ENCODE assay signal across 12 cellular contexts in the genomic region with DNA sequence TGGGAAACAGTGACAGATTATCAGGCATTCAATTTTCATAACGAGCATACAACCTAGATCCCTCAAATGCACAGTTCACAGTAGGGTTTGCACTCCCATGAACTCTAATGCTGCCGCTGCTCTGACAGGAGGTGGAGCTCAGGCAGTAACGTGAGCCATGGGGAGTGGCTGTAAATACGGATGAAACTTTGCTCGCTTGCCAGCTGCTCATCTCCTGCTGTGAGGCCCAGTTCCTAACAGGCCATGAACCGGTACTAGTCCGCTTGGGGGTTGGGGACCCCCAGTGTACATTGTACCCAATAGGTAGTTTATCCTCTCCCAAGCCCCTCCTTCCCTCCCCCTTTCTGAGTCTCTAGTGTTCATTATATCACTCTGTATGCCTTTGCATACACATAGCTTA.
DNase-seq lines count a peak whose midpoint lies in the region; ATAC-seq and TF ChIP-seq lines count a peak whose summit lies in the region.
"Had no signal": no experiment of that assay in that cellular context is flagged by ENCODE, and none has a peak within 500 bp of the region (broad histone marks: within the 10 kb centered on the region; RNA-seq: fewer than 3 reads in every experiment).

No MANE protein-coding gene starts in this region.

- H3T11ph ChIP-seq in H9 (ENCODE audit: low read length), result no peak overlapping the region

- no peak overlapping the region for H2BK20ac ChIP-seq in H9 (ENCODE audit: low read depth, low read length, poor library complexity, severe bottlenecking)

- H3K4me3 Mint-ChIP-seq in H9 (no peak overlapping the region), nephron progenitor cell (no peak overlapping the region)
- H3K4me3 Mint-ChIP-seq: CD4-positive, alpha-beta T cell; T-helper 2 cell treated with Interferon-gamma antibody and Interleukin-4, amounts not matched to agents 5 μg/mL and 100 μg/mL, for 36 hours had no signal

- H4K5ac ChIP-seq in H9 (ENCODE audit: insufficient read length, low read depth, low read length), result no peak overlapping the region

- H3K27ac ChIP-seq in H9 (ENCODE audit: insufficient read length, low read depth, low read length) (no peak overlapping the region), testis (no peak overlapping the region)

- H3K4me1 ChIP-seq in H9 (ENCODE audit: insufficient read depth, low read length) (no peaks in the 10 kb centered on the region), testis (no peaks in the 10 kb centered on the region)

- no peaks in the 10 kb centered on the region for H4K20me1 ChIP-seq in H9 (ENCODE audit: control insufficient read depth, insufficient read depth, insufficient read length)

- H2BK12ac ChIP-seq in H9 (ENCODE audit: insufficient read length, low read depth, low read length), result no peak overlapping the region

- H3K4me1 Mint-ChIP-seq in H9 (peaks cover 15 to 16% of the 10 kb centered on the region in 2 experiments), nephron progenitor cell (peaks cover 11% of the 10 kb centered on the region)

- no peak for ATAC-seq in HG03378 (IDR thresholded peaks at IDR 0.05; ENCODE audit: unreplicated experiment)
- ATAC-seq in HG02798 (IDR thresholded peaks at IDR 0.05; ENCODE audit: poor library complexity, unreplicated experiment), result no peak

- TF ChIP-seq POLR2A in testis (IDR thresholded peaks at IDR 0.05), result no peak

- H3K23ac ChIP-seq in H9 (ENCODE audit: insufficient read length, low read depth, low read length), result no peak overlapping the region

- no peaks in the 10 kb centered on the region for H3K36me3 ChIP-seq in testis (ENCODE audit: low read depth, missing control alignments)

- H4K8ac ChIP-seq in H9 (replicated peaks; ENCODE audit: insufficient read length, low read depth, low read length), result no peak overlapping the region

- H3K4me3 ChIP-seq in testis, result no peak overlapping the region

- no peak overlapping the region for H3K4me2 ChIP-seq in H9 (ENCODE audit: insufficient read depth, insufficient read length, low read length)

- no peak overlapping the region for H2AK5ac ChIP-seq in H9 (ENCODE audit: insufficient read length, low read length)

- no peak overlapping the region for H3K4ac ChIP-seq in H9 (ENCODE audit: low read depth, low read length)

- TF ChIP-seq CTCF in H9 (conservative IDR thresholded peaks at IDR 0.05), result no peak
- TF ChIP-seq CTCF in nephron progenitor cell (IDR thresholded peaks at IDR 0.05), result no peak
- TF ChIP-seq CTCF in testis (IDR thresholded peaks at IDR 0.05), result no peak

- H2BK15ac ChIP-seq in H9 (ENCODE audit: low read depth, low read length), result no peak overlapping the region

- H3K27me3 Mint-ChIP-seq in H9 (ENCODE audit: low read depth) (peaks cover 2% of the 10 kb centered on the region), nephron progenitor cell (ENCODE audit: low read depth, poor library complexity) (no peaks in the 10 kb centered on the region)
- H3K27me3 Mint-ChIP-seq: CD4-positive, alpha-beta T cell had no signal

- H2BK120ac ChIP-seq in H9 (ENCODE audit: low read depth, low read length, poor library complexity, severe bottlenecking), result no peak overlapping the region

- H3K79me1 ChIP-seq in H9 (ENCODE audit: insufficient read depth, low read depth, low read length, poor library complexity, severe bottlenecking), result no peaks in the 10 kb centered on the region

- no peak overlapping the region for H3K14ac ChIP-seq in H9 (ENCODE audit: insufficient read depth, low read length)

- H3K27me3 ChIP-seq in H9 (ENCODE audit: insufficient read depth, low read length) (no peaks in the 10 kb centered on the region), testis (no peaks in the 10 kb centered on the region)

- intact Hi-C loops in testis (cut with DNase I; ENCODE audit: low total_unique reads), result no loop called here

- H3K9ac ChIP-seq in H9 (ENCODE audit: extremely low read depth, insufficient read length, low read length), result no peak overlapping the region

- DNase-seq in H9 (peak; percentile 68), NCI-H345 (lab: John Stamatoyannopoulos, UW) (peak; percentile 93), ecto neural progenitor cell (ENCODE audit: low spot score) (peak; percentile 55), nephron progenitor cell (peak; percentile 46), testis (no peak), nucleus accumbens (lab: John Stamatoyannopoulos, UW) (no peak)
- DNase-seq: amniotic stem cell; CD4-positive, alpha-beta T cell; stimulated activated CD4-positive, alpha-beta T cell treated with anti-CD3 and anti-CD28 coated beads, Interleukin-4, amount 100 ng/mL, for 1 hour had no signal

- no peak overlapping the region for H3K18ac ChIP-seq in H9 (ENCODE audit: insufficient read length, low read depth, low read length)

- H3K23me2 ChIP-seq in H9 (ENCODE audit: insufficient read length, low read depth, low read length, poor library complexity, severe bottlenecking), result no peaks in the 10 kb centered on the region

- no peak overlapping the region for H4K91ac ChIP-seq in H9 (ENCODE audit: insufficient read length, low read depth, low read length)

- no peaks in the 10 kb centered on the region for H3K9me3 Mint-ChIP-seq in H9
- no peaks in the 10 kb centered on the region for H3K9me3 Mint-ChIP-seq in nephron progenitor cell
- H3K9me3 Mint-ChIP-seq: T-helper 2 cell treated with Interferon-gamma antibody and Interleukin-4, amounts not matched to agents 5 μg/mL and 100 μg/mL, for 36 hours had no signal

- H3K27ac Mint-ChIP-seq in H9, result no peak overlapping the region
- no peak overlapping the region for H3K27ac Mint-ChIP-seq in nephron progenitor cell
- H3K27ac Mint-ChIP-seq: CD4-positive, alpha-beta T cell; T-helper 2 cell treated with Interferon-gamma antibody and Interleukin-4, amounts not matched to agents 5 μg/mL and 100 μg/mL, for 36 hours had no signal

- no CpG with 5 or more reads among the region's 7 CpGs for WGBS in H9 (ENCODE audit: extremely low coverage, insufficient read length, low lambda C conversion rate)
- 3 to 17% methylated on average over 7 of the region's 7 CpGs for WGBS in testis, 2 donors

- no peak overlapping the region for H2BK5ac ChIP-seq in H9 (ENCODE audit: insufficient read length, low read length)

- no peak overlapping the region for H2AFZ ChIP-seq in H9 (ENCODE audit: low read length)

- H3K79me2 ChIP-seq in H9 (ENCODE audit: insufficient read depth, low read length), result no peaks in the 10 kb centered on the region

- H3K56ac ChIP-seq in H9 (ENCODE audit: insufficient read length, low read depth, low read length), result no peak overlapping the region

- no peaks in the 10 kb centered on the region for H3K9me3 ChIP-seq in H9 (ENCODE audit: control insufficient read depth, low read depth, low read length)
- H3K9me3 ChIP-seq in testis, result no peaks in the 10 kb centered on the region

- H3K36me3 Mint-ChIP-seq in H9 (ENCODE audit: insufficient read depth in 1 of 3, low read depth in 3 of 3) (peaks cover 0 to 2% (median 0%) of the 10 kb centered on the region in 3 experiments; a peak in 1 of 7 replicates), nephron progenitor cell (ENCODE audit: low read depth) (no peaks in the 10 kb centered on the region)

Comparison
In these comparisons a context has a peak if more than half of its experiments do, and no peak if none do; other contexts are left out.
1. DNase-seq: peak in H9 (single experiment), NCI-H345 (single experiment), ecto neural progenitor cell (single experiment) and nephron progenitor cell (single experiment); none in testis (single experiment) and nucleus accumbens (0 of 56).